In the genomic region with DNA sequence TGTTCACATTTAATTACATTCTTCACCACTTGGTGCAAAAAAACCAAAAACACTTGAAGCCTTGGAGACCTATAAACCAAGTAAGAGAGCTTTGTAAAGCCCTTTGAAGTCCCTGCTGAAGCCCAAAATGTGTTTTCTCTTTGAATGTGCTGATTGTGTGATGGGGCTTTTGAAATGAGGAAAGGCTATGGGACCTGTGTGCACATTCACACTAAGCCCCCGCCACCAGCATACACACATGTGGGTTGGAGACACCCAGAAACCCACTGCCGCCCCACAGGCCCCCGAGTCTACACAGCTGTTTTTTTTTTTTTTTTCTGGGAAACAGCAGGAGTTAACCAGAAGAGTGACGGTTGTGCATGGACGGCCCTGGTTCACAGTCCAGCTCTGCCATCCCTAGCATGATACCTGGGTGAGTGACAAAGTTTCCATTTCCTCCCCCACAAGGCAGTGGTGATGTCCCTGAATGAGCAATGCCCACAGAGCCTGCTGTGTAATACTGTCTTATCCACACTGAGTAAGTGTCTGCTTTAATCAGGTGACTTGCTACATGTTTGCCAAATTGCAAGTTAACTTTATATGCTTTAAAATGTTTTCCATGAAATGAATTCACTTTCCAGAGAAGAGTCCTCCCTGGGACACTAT, we compare ENCODE assay signal across 16 cellular contexts.
A peak's percentile ranks its signal among the peaks of the same experiment; 100 is the strongest.
DNase-seq lines count a peak whose midpoint lies in the region; ATAC-seq and TF ChIP-seq lines count a peak whose summit lies in the region.
"Had no signal": no experiment of that assay in that cellular context is flagged by ENCODE, and none has a peak within 500 bp of the region (broad histone marks: within the 10 kb centered on the region; RNA-seq: fewer than 3 reads in every experiment).

No MANE protein-coding gene starts in this region.

- H3K4me3 Mint-ChIP-seq in activated CD4-positive, alpha-beta memory T cell treated with anti-CD3 and anti-CD28 coated beads for 36 hours: no peak overlapping the region
- no peak overlapping the region for H3K4me3 Mint-ChIP-seq in activated CD4-positive, alpha-beta memory T cell treated with anti-CD3 and anti-CD28 coated beads, Interleukin-2, amount 10 ng/mL, durations not matched to agents 7 days and 5 days
- H3K4me3 Mint-ChIP-seq in activated T-cell treated with anti-CD3 and anti-CD28 coated beads, Interleukin-2, amount 50 U/mL, for 72 hours: no peak overlapping the region

- H3K4me3 ChIP-seq in tibial nerve: no peak overlapping the region

- WGBS in tibial nerve, 2 donors: 85 to 87% methylated on average over 5 of the region's 5 CpGs

- H3K4me1 ChIP-seq in tibial nerve: no peaks in the 10 kb centered on the region

- DNase-seq in activated CD4-positive, alpha-beta memory T cell treated with anti-CD3 and anti-CD28 coated beads for 36 hours: peak; percentile 38
- DNase-seq in activated CD4-positive, alpha-beta memory T cell treated with anti-CD3 and anti-CD28 coated beads, Interleukin-2, amount 10 ng/mL, durations not matched to agents 7 days and 5 days: no peak
- DNase-seq in activated T-cell treated with anti-CD3 and anti-CD28 coated beads, Interleukin-2, amount 50 U/mL, for 72 hours: peak; percentile 38 to 62
- peak; percentile 32 for DNase-seq in kidney tubule cell (ENCODE audit: low spot score)
- no peak for DNase-seq in tibial nerve (ENCODE audit: low spot score in 2 of 2)
- no peak for DNase-seq in SIG-M5 (lab: John Stamatoyannopoulos, UW)
- DNase-seq: COR-L47, DMS153, H7, Karpas-422, NCI-H1417 treated with DMSO at 0.1 percent for 48 hours, NCI-H2029, NCI-H510A, RPMI8226 had no signal

- POLR2A ChIA-PET in activated CD4-positive, alpha-beta memory T cell treated with anti-CD3 and anti-CD28 coated beads for 36 hours (lab: Charles Lee): no interaction called here
- POLR2A ChIA-PET in activated CD4-positive, alpha-beta memory T cell treated with anti-CD3 and anti-CD28 coated beads, Interleukin-2, amount 10 ng/mL, durations not matched to agents 7 days and 5 days (lab: Charles Lee): no interaction called here

- CTCF ChIA-PET in activated CD4-positive, alpha-beta memory T cell treated with anti-CD3 and anti-CD28 coated beads for 36 hours (lab: Charles Lee): no interaction called here
- CTCF ChIA-PET in activated CD4-positive, alpha-beta memory T cell treated with anti-CD3 and anti-CD28 coated beads, Interleukin-2, amount 10 ng/mL, durations not matched to agents 7 days and 5 days (lab: Charles Lee): no interaction called here

- intact Hi-C loops in activated CD4-positive, alpha-beta memory T cell treated with anti-CD3 and anti-CD28 coated beads for 36 hours (cut with micrococcal nuclease): no loop called here

- no peaks in the 10 kb centered on the region for H3K27me3 Mint-ChIP-seq in activated CD4-positive, alpha-beta memory T cell treated with anti-CD3 and anti-CD28 coated beads for 36 hours
- peaks cover 2% of the 10 kb centered on the region for H3K27me3 Mint-ChIP-seq in activated CD4-positive, alpha-beta memory T cell treated with anti-CD3 and anti-CD28 coated beads, Interleukin-2, amount 10 ng/mL, durations not matched to agents 7 days and 5 days
- no peaks in the 10 kb centered on the region for H3K27me3 Mint-ChIP-seq in activated T-cell treated with anti-CD3 and anti-CD28 coated beads, Interleukin-2, amount 50 U/mL, for 72 hours (ENCODE audit: low read depth)

- peak; percentile 99 for ATAC-seq in activated T-cell treated with anti-CD3 and anti-CD28 coated beads, Interleukin-2, amount 50 U/mL, for 72 hours (replicated peaks in 1 of 2)
- no peak for ATAC-seq in GM18873 (IDR thresholded peaks at IDR 0.05; ENCODE audit: low FRiP score, unreplicated experiment)

- H3K27ac ChIP-seq in KOPT-K1 (ENCODE audit: low read depth, low read length, poor library complexity, severe bottlenecking) (peak overlapping the region; percentile 69), tibial nerve (no peak overlapping the region)

- H3K36me3 ChIP-seq in KOPT-K1 (ENCODE audit: insufficient read depth, low read length) (no peaks in the 10 kb centered on the region), tibial nerve (no peaks in the 10 kb centered on the region)

- TF ChIP-seq POLR2A in tibial nerve (IDR thresholded peaks at IDR 0.05): no peak

- H3K27me3 ChIP-seq in tibial nerve: no peaks in the 10 kb centered on the region

- no peaks in the 10 kb centered on the region for H3K4me1 Mint-ChIP-seq in activated CD4-positive, alpha-beta memory T cell treated with anti-CD3 and anti-CD28 coated beads for 36 hours (ENCODE audit: low read depth)
- no peaks in the 10 kb centered on the region for H3K4me1 Mint-ChIP-seq in activated CD4-positive, alpha-beta memory T cell treated with anti-CD3 and anti-CD28 coated beads, Interleukin-2, amount 10 ng/mL, durations not matched to agents 7 days and 5 days
- H3K4me1 Mint-ChIP-seq in activated T-cell treated with anti-CD3 and anti-CD28 coated beads, Interleukin-2, amount 50 U/mL, for 72 hours (ENCODE audit: low read depth): peaks cover 13% of the 10 kb centered on the region

- no peaks in the 10 kb centered on the region for H3K9me3 Mint-ChIP-seq in activated CD4-positive, alpha-beta memory T cell treated with anti-CD3 and anti-CD28 coated beads for 36 hours
- H3K9me3 Mint-ChIP-seq in activated CD4-positive, alpha-beta memory T cell treated with anti-CD3 and anti-CD28 coated beads, Interleukin-2, amount 10 ng/mL, durations not matched to agents 7 days and 5 days: no peaks in the 10 kb centered on the region
- peaks cover 1 to 2% of the 10 kb centered on the region in 2 donors for H3K9me3 Mint-ChIP-seq in activated T-cell treated with anti-CD3 and anti-CD28 coated beads, Interleukin-2, amount 50 U/mL, for 72 hours

- no peaks in the 10 kb centered on the region for H3K9me3 ChIP-seq in KOPT-K1 (ENCODE audit: insufficient read depth, low read length, poor library complexity, severe bottlenecking)
- no peaks in the 10 kb centered on the region for H3K9me3 ChIP-seq in tibial nerve

- H3K27ac Mint-ChIP-seq in activated CD4-positive, alpha-beta memory T cell treated with anti-CD3 and anti-CD28 coated beads for 36 hours: no peak overlapping the region
- no peak overlapping the region for H3K27ac Mint-ChIP-seq in activated CD4-positive, alpha-beta memory T cell treated with anti-CD3 and anti-CD28 coated beads, Interleukin-2, amount 10 ng/mL, durations not matched to agents 7 days and 5 days
- no peak overlapping the region for H3K27ac Mint-ChIP-seq in activated T-cell treated with anti-CD3 and anti-CD28 coated beads, Interleukin-2, amount 50 U/mL, for 72 hours

- H3K36me3 Mint-ChIP-seq in activated CD4-positive, alpha-beta memory T cell treated with anti-CD3 and anti-CD28 coated beads for 36 hours: no peaks in the 10 kb centered on the region
- H3K36me3 Mint-ChIP-seq in activated CD4-positive, alpha-beta memory T cell treated with anti-CD3 and anti-CD28 coated beads, Interleukin-2, amount 10 ng/mL, durations not matched to agents 7 days and 5 days (ENCODE audit: low read depth): no peaks in the 10 kb centered on the region
- no peaks in the 10 kb centered on the region for H3K36me3 Mint-ChIP-seq in activated T-cell treated with anti-CD3 and anti-CD28 coated beads, Interleukin-2, amount 50 U/mL, for 72 hours (ENCODE audit: insufficient read depth in 2 of 2)

- no peak for TF ChIP-seq CTCF in tibial nerve (IDR thresholded peaks at IDR 0.05)

- no peak for TF ChIP-seq EP300 in tibial nerve (IDR thresholded peaks at IDR 0.05)

Comparison
In these comparisons a context has a peak if more than half of its experiments do, and no peak if none do; other contexts are left out.
1. DNase-seq: peak in activated CD4-positive, alpha-beta memory T cell treated with anti-CD3 and anti-CD28 coated beads for 36 hours (single experiment), activated T-cell treated with anti-CD3 and anti-CD28 coated beads, Interleukin-2, amount 50 U/mL, for 72 hours (2 of 2) and kidney tubule cell (single experiment); none in activated CD4-positive, alpha-beta memory T cell treated with anti-CD3 and anti-CD28 coated beads, Interleukin-2, amount 10 ng/mL, durations not matched to agents 7 days and 5 days (single experiment), tibial nerve (0 of 2) and SIG-M5 (single experiment).